12 cellular contexts compared by ENCODE assay signal in the genomic region with DNA sequence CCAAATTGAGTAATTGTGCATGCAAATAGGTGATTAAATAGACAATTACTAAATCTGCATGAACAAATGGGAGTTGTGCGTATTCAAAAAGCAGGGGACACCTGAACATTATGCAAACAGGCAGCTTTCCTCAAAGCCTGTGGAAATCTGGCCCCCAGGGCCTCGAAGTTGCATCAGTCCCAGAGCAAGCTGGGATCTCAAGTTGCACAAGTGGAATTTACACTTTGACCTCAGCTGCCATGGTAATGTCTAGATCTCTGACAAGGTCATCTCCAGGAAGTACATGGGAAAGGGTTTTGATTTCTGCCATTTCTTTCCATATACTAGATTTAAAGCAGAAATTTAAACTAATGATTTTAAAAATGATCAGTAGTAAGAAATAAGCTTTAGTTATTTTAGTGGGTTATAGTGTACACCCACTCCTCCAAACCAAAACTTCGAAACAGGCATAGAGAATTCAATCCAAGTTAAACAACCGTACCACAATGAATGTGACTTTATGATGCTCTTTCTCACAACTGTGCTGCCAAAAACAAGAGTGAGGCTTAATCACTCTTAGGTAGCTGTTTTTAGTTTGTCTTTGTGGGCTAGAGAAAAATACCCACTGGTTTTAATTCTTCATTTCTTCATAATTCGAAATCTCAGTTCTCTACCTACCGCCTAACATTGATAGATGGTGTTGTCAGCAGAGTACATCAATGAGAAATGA.
DNase-seq lines count a peak whose midpoint lies in the region; ATAC-seq, FAIRE-seq and TF ChIP-seq lines count a peak whose summit lies in the region.
"Had no signal": no experiment of that assay in that cellular context is flagged by ENCODE, and none has a peak within 500 bp of the region (broad histone marks: within the 10 kb centered on the region; RNA-seq: fewer than 3 reads in every experiment).

No MANE protein-coding gene starts in this region.

- no peak overlapping the region for H3K4me2 ChIP-seq in astrocyte (ENCODE audit: low read length)

- intact Hi-C loops in left ventricle myocardium superior (cut with micrococcal nuclease), result no loop called here

- H3K9ac ChIP-seq in astrocyte (ENCODE audit: low read length), result no peak overlapping the region

- H3K27ac Mint-ChIP-seq in astrocyte (ENCODE audit: unreplicated experiment), result no peak overlapping the region
- H3K27ac Mint-ChIP-seq: activated T-cell treated with anti-CD3 and anti-CD28 coated beads, Interleukin-2, amount 50 U/mL, for 24 hours had no signal

- TF ChIP-seq CTCF in astrocyte (IDR thresholded peaks at IDR 0.05; ENCODE audit: insufficient read depth, low read depth, low read length) (no peak), GM13977 (IDR thresholded peaks at IDR 0.05; ENCODE audit: extremely low read depth, insufficient read depth, missing control alignments) (no peak)

- no peak overlapping the region for H3K27ac ChIP-seq in astrocyte (ENCODE audit: low read depth, low read length)
- H3K27ac ChIP-seq: skin epidermis had no signal

- H3K79me2 ChIP-seq in astrocyte (ENCODE audit: insufficient read depth, low read length), result no peaks in the 10 kb centered on the region

- H2AFZ ChIP-seq in astrocyte (ENCODE audit: low read depth, low read length), result no peak overlapping the region

- peak; percentile 77 for ATAC-seq in left ventricle myocardium superior
- ATAC-seq in HG02885 (IDR thresholded peaks at IDR 0.05; ENCODE audit: poor library complexity, unreplicated experiment), result no peak

- H3K9me3 Mint-ChIP-seq in astrocyte (ENCODE audit: unreplicated experiment), result no peaks in the 10 kb centered on the region
- H3K9me3 Mint-ChIP-seq: activated T-cell treated with anti-CD3 and anti-CD28 coated beads, Interleukin-2, amount 50 U/mL, for 24 hours had no signal

- H3K4me3 ChIP-seq in astrocyte (ENCODE audit: insufficient read depth, low read depth, low read length) (no peak overlapping the region), skeletal muscle cell (ENCODE audit: low read depth, low read length) (no peak overlapping the region)
- H3K4me3 ChIP-seq: skin epidermis had no signal

- peaks cover 4% of the 10 kb centered on the region for H3K4me1 Mint-ChIP-seq in astrocyte (ENCODE audit: low read depth, unreplicated experiment)

- no peaks in the 10 kb centered on the region for H3K27me3 ChIP-seq in astrocyte (ENCODE audit: insufficient read depth, low read length)

- no peaks in the 10 kb centered on the region for H4K20me1 ChIP-seq in astrocyte (ENCODE audit: insufficient read depth, low read length)

- peak; percentile 31 for DNase-seq in HuH-7.5 (ENCODE audit: low spot score)
- peak; percentile 66 for DNase-seq in astrocyte (ENCODE audit: low read depth)
- peak; percentile 39 for DNase-seq in left ventricle myocardium superior
- DNase-seq in skeletal muscle cell (ENCODE audit: low read depth), result peak; percentile 70
- DNase-seq in GM13977 (ENCODE audit: low spot score), result no peak
- DNase-seq in foreskin melanocyte, result no peak
- DNase-seq: activated CD4-positive, CD25-positive, alpha-beta regulatory T cell treated with anti-CD3 and anti-CD28 coated beads, Interleukin-2, amount 50 U/mL, for 72 hours; activated T-cell treated with anti-CD3 and anti-CD28 coated beads, Interleukin-2, amount 50 U/mL, for 24 hours; NCI-H1417; SW 1271 had no signal

- no peaks in the 10 kb centered on the region for H3K4me1 ChIP-seq in astrocyte (ENCODE audit: insufficient read depth, low read length)

- no peaks in the 10 kb centered on the region for H3K9me3 ChIP-seq in astrocyte (ENCODE audit: insufficient read depth, low read depth, low read length)

- no peak overlapping the region for H3K4me3 Mint-ChIP-seq in astrocyte (ENCODE audit: unreplicated experiment)
- H3K4me3 Mint-ChIP-seq: activated T-cell treated with anti-CD3 and anti-CD28 coated beads, Interleukin-2, amount 50 U/mL, for 24 hours had no signal

- H3K36me3 ChIP-seq in astrocyte (ENCODE audit: insufficient read depth, low read length), result no peaks in the 10 kb centered on the region

- H3K36me3 Mint-ChIP-seq in astrocyte (ENCODE audit: low read depth, unreplicated experiment), result no peaks in the 10 kb centered on the region

- no peaks in the 10 kb centered on the region for H3K27me3 Mint-ChIP-seq in astrocyte (ENCODE audit: low read depth, unreplicated experiment)
- H3K27me3 Mint-ChIP-seq: activated T-cell treated with anti-CD3 and anti-CD28 coated beads, Interleukin-2, amount 50 U/mL, for 24 hours had no signal

- in situ Hi-C loops in GM13977 (cut with MboI; ENCODE audit: low pct_unique_long_range_greater_than_20kb, low sequenced_read_pairs, unreplicated experiment), result no loop called here

- FAIRE-seq in astrocyte (lab: Jason Lieb, UNC), result no peak

Comparison
In these comparisons a context has a peak if more than half of its experiments do, and no peak if none do; other contexts are left out.
1. DNase-seq: peak in HuH-7.5 (single experiment), astrocyte (single experiment), left ventricle myocardium superior (single experiment) and skeletal muscle cell (single experiment); none in GM13977 (single experiment) and foreskin melanocyte (single experiment).